ENCODE assay signal across 18 cellular contexts in the genomic region with DNA sequence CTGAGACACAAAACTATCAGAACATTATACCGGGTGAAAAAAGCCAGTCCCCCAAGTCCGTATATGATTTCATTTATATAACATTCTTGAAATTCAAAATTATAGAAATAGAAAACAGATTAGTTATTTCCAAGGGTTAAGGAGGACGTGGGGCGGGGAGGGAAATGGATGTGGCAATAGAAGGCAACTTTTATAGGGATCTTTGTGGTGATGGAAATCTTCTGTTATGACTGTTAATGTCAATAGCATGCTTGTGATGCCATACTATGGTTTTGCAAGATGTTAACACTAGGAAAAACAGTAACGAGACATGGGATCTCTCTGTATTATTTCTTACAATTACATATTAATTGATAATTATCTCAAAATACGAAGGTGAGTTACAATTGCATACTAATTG.
"Had no signal": no experiment of that assay in that cellular context is flagged by ENCODE, and none has a peak within 500 bp of the region (broad histone marks: within the 10 kb centered on the region; RNA-seq: fewer than 3 reads in every experiment).

No MANE protein-coding gene starts in this region.

- H3K9me3 ChIP-seq: lower lobe of right lung, neutrophil, spleen, testis, tibial artery had no signal

- H3K4me3 ChIP-seq: dorsolateral prefrontal cortex, lower lobe of right lung, spleen, testis, tibial artery had no signal

- DNase-seq: dorsolateral prefrontal cortex; effector CD4-positive, alpha-beta T cell; endodermal cell; head of caudate nucleus; left ventricle myocardium superior; lower lobe of right lung; spleen; stimulated activated CD4-positive, alpha-beta T cell treated with anti-CD3 and anti-CD28 coated beads, Interleukin-4, amount 100 ng/mL, for 4 hours; stimulated activated naive CD8-positive, alpha-beta T cell treated with anti-CD3 and anti-CD28 coated beads, Interleukin-15, Interleukin-2, amounts not matched to agents 100 U/mL and 50 U/mL, for 24 hours; substantia nigra; testis; tibial artery had no signal

- ATAC-seq: esophagus mucosa; left ventricle myocardium superior; lower lobe of right lung; sciatic nerve; stimulated activated memory B cell treated with anti-CD40 and anti-IgM and Interleukin-4, amounts not matched to agents 10 μg/mL and 1 μg/mL and 100 μg/mL, for 72 hours; stimulated activated naive CD8-positive, alpha-beta T cell treated with anti-CD3 and anti-CD28 coated beads, Interleukin-15, Interleukin-2, amounts not matched to agents 100 U/mL and 50 U/mL, for 24 hours had no signal

- H3K27me3 ChIP-seq: dorsolateral prefrontal cortex, neutrophil, spleen, testis, tibial artery had no signal

- H3K79me2 ChIP-seq: parathyroid adenoma had no signal

- H3K27ac ChIP-seq: dorsolateral prefrontal cortex, epithelial cell of prostate, lower lobe of right lung, neutrophil, parathyroid adenoma, spleen, testis, tibial artery had no signal

- H3K36me3 ChIP-seq: lower lobe of right lung, neutrophil, spleen had no signal

- H3K9ac ChIP-seq: parathyroid adenoma had no signal

- H3K4me1 ChIP-seq: lower lobe of right lung, parathyroid adenoma, spleen had no signal

- H2AFZ ChIP-seq: parathyroid adenoma had no signal
